20 cellular contexts compared by ENCODE assay signal in the genomic region with DNA sequence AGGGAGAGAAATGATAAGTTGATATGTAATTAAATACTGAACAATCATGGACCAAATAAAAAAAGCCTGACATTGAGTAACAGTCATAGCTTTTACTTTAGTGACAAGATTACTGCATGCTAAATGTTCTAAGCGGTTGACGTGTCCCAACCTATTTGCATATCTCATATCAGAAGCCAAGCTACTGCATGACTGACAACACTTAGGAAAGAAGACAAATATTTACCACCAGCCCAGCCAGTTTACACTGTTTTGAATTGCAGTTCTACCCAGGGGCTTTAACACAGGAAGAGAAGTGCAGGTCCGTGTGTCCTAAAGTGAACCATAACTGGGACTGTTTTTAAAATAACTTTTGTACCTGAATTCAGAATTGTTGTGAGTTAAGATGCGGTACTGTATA.
DNase-seq lines count a peak whose midpoint lies in the region; ATAC-seq and TF ChIP-seq lines count a peak whose summit lies in the region.
"Had no signal": no experiment of that assay in that cellular context is flagged by ENCODE, and none has a peak within 500 bp of the region (broad histone marks: within the 10 kb centered on the region; RNA-seq: fewer than 3 reads in every experiment).

No MANE protein-coding gene starts in this region.

- H3K4me3 Mint-ChIP-seq in CD14-positive monocyte = no peak overlapping the region
- H3K4me3 Mint-ChIP-seq: activated T-helper 1 cell treated with anti-CD3 and anti-CD28 coated beads, Interleukin-12 subunit alpha, Interleukin-12 subunit beta, Interleukin-2, Interleukin-4 antibody, amounts not matched to agents 30 ng/mL and 10 ng/mL and 1 ng/mL, durations not matched to agents 14 hours and 24 hours and 36 hours; GM23338; naive B cell had no signal

- no peak overlapping the region for H3K4me3 ChIP-seq in liver (ENCODE audit: low read depth in 1 of 3, low read length in 3 of 3)
- H3K4me3 ChIP-seq: GM23338, heart left ventricle, PC-9, transverse colon had no signal

- intact Hi-C loops in CD14-positive monocyte (cut with micrococcal nuclease) = no loop called here

- H3K36me3 ChIP-seq in liver (ENCODE audit: control insufficient read depth in 4 of 4, insufficient read depth in 3 of 4, low read depth in 1 of 4, low read length in 3 of 4) = no peaks in the 10 kb centered on the region
- H3K36me3 ChIP-seq: heart left ventricle, transverse colon had no signal

- H3K4me1 Mint-ChIP-seq in CD14-positive monocyte = no peaks in the 10 kb centered on the region
- H3K4me1 Mint-ChIP-seq: naive B cell had no signal

- H3K27me3 ChIP-seq in liver (ENCODE audit: control insufficient read depth in 4 of 4, insufficient read depth in 4 of 4, low read length in 3 of 4) = no peaks in the 10 kb centered on the region
- H3K27me3 ChIP-seq: heart left ventricle, transverse colon had no signal

- H3K9me3 ChIP-seq in liver (ENCODE audit: control insufficient read depth in 4 of 4, low read length in 3 of 4) = no peaks in the 10 kb centered on the region
- H3K9me3 ChIP-seq: SK-N-SH had no signal

- no peaks in the 10 kb centered on the region for H3K27me3 Mint-ChIP-seq in CD14-positive monocyte (ENCODE audit: low read depth in 3 of 3)
- H3K27me3 Mint-ChIP-seq: naive B cell had no signal

- DNase-seq in DMS53 treated with DMSO at 0.1 percent for 48 hours (lab: John Stamatoyannopoulos, UW; ENCODE audit: unreplicated experiment) (peak; percentile 86), NCI-H1417 (lab: John Stamatoyannopoulos, UW) (peak in 2 of 3 experiments; percentile 71 to 94), NCI-H774 (lab: John Stamatoyannopoulos, UW) (peak; percentile 93), NCI-H187 treated with DMSO at 0.1 percent for 48 hours (lab: John Stamatoyannopoulos, UW) (no peak), CD14-positive monocyte (ENCODE audit: low spot score) (no peak)
- DNase-seq: activated CD4-positive, CD25-positive, alpha-beta regulatory T cell; heart left ventricle; naive B cell; NCI-H1436; NCI-H524 treated with DMSO at 0.1 percent for 48 hours; PC-9; SK-N-SH; stimulated activated naive CD4-positive, alpha-beta T cell treated with Interleukin-2 at 50 U/mL for 16 hours; transverse colon had no signal

- H3K9ac ChIP-seq in liver (ENCODE audit: low read depth in 1 of 2, low read length in 2 of 2) = no peak overlapping the region
- H3K9ac ChIP-seq: KMS-11, SK-N-SH had no signal

- H3K27ac Mint-ChIP-seq in CD14-positive monocyte = no peak overlapping the region
- H3K27ac Mint-ChIP-seq: activated naive CD4-positive, alpha-beta T cell treated with anti-CD3 and anti-CD28 coated beads, Interleukin-2, amount 50 U/mL, for 72 hours; activated T-helper 1 cell treated with anti-CD3 and anti-CD28 coated beads, Interleukin-12 subunit alpha, Interleukin-12 subunit beta, Interleukin-2, Interleukin-4 antibody, amounts not matched to agents 30 ng/mL and 10 ng/mL and 1 ng/mL, durations not matched to agents 14 hours and 24 hours and 36 hours; GM23338; naive B cell had no signal

- H3K36me3 Mint-ChIP-seq in CD14-positive monocyte = no peaks in the 10 kb centered on the region
- H3K36me3 Mint-ChIP-seq: activated naive CD4-positive, alpha-beta T cell treated with anti-CD3 and anti-CD28 coated beads, Interleukin-2, amount 50 U/mL, for 72 hours; naive B cell had no signal

- peak; percentile 6 to 34 for TF ChIP-seq RAD21 in liver (IDR thresholded peaks at IDR 0.05)

- ATAC-seq in HG02884 (IDR thresholded peaks at IDR 0.05; ENCODE audit: unreplicated experiment) = no peak
- ATAC-seq: activated naive CD4-positive, alpha-beta T cell treated with anti-CD3 and anti-CD28 coated beads, Interleukin-2, amount 50 U/mL, for 72 hours had no signal

- no peak overlapping the region for H3K27ac ChIP-seq in liver (ENCODE audit: low read depth in 1 of 2, low read length in 2 of 2)
- H3K27ac ChIP-seq: heart left ventricle, KMS-11, PC-9, transverse colon had no signal

- TF ChIP-seq CTCF in liver (IDR thresholded peaks at IDR 0.05; ENCODE audit: low read depth, low read length, missing input control) = no peak
- TF ChIP-seq CTCF in CD14-positive monocyte (IDR thresholded peaks at IDR 0.05) = no peak

- WGBS in liver = 31% methylated on average over 4 of the region's 4 CpGs

- peaks cover 0 to 3% (median 0%) of the 10 kb centered on the region in 7 donors for H3K9me3 Mint-ChIP-seq in CD14-positive monocyte
- H3K9me3 Mint-ChIP-seq: GM23338 had no signal

- peaks cover 0 to 6% (median 3%) of the 10 kb centered on the region in 4 donors for H3K4me1 ChIP-seq in liver (ENCODE audit: control insufficient read depth in 4 of 4, insufficient read depth in 4 of 4, low read length in 3 of 4)
- H3K4me1 ChIP-seq: heart left ventricle, transverse colon had no signal

TF ChIP-seq in liver, 16 proteins besides CTCF, POLR2A, EP300 and RAD21:
- TF ChIP-seq HNF4G (IDR thresholded peaks at IDR 0.05) (no peak), GABPA (IDR thresholded peaks at IDR 0.05 in 1 of 2, conservative IDR thresholded peaks at IDR 0.05 in 1 of 2) (no peak), EGR1 (IDR thresholded peaks at IDR 0.05; ENCODE audit: low read depth in 2 of 2) (peak in 1 of 2 donors; percentile 34), JUND (IDR thresholded peaks at IDR 0.05) (peak in 1 of 2 donors; percentile 60), ATF3 (IDR thresholded peaks at IDR 0.05) (no peak), FOXA1 (IDR thresholded peaks at IDR 0.05) (peak; percentile 88), FOXA2 (IDR thresholded peaks at IDR 0.05) (peak; percentile 88), ZBTB33 (IDR thresholded peaks at IDR 0.05) (peak; percentile 49), YY1 (IDR thresholded peaks at IDR 0.05) (peak; percentile 27), SP1 (IDR thresholded peaks at IDR 0.05) (peak; percentile 51), MAX (IDR thresholded peaks at IDR 0.05) (peak; percentile 70), RXRA (IDR thresholded peaks at IDR 0.05) (peak; percentile 52 to 77), NR2F2 (IDR thresholded peaks at IDR 0.05) (no peak), TAF1 (conservative IDR thresholded peaks at IDR 0.05) (no peak), HNF4A (conservative IDR thresholded peaks at IDR 0.05) (peak in 1 of 2 donors; percentile 67)
- TF ChIP-seq, protein P1, sequence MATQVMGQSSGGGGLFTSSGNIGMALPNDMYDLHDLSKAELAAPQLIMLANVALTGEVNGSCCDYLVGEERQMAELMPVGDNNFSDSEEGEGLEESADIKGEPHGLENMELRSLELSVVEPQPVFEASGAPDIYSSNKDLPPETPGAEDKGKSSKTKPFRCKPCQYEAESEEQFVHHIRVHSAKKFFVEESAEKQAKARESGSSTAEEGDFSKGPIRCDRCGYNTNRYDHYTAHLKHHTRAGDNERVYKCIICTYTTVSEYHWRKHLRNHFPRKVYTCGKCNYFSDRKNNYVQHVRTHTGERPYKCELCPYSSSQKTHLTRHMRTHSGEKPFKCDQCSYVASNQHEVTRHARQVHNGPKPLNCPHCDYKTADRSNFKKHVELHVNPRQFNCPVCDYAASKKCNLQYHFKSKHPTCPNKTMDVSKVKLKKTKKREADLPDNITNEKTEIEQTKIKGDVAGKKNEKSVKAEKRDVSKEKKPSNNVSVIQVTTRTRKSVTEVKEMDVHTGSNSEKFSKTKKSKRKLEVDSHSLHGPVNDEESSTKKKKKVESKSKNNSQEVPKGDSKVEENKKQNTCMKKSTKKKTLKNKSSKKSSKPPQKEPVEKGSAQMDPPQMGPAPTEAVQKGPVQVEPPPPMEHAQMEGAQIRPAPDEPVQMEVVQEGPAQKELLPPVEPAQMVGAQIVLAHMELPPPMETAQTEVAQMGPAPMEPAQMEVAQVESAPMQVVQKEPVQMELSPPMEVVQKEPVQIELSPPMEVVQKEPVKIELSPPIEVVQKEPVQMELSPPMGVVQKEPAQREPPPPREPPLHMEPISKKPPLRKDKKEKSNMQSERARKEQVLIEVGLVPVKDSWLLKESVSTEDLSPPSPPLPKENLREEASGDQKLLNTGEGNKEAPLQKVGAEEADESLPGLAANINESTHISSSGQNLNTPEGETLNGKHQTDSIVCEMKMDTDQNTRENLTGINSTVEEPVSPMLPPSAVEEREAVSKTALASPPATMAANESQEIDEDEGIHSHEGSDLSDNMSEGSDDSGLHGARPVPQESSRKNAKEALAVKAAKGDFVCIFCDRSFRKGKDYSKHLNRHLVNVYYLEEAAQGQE (IDR thresholded peaks at IDR 0.05) = peak; percentile 34
TF ChIP-seq in liver: peak in this region for 11.

Comparison
In these comparisons a context has a peak if more than half of its experiments do, and no peak if none do; other contexts are left out.
1. DNase-seq: peak in DMS53 treated with DMSO at 0.1 percent for 48 hours (single experiment), NCI-H1417 (2 of 3) and NCI-H774 (single experiment); none in NCI-H187 treated with DMSO at 0.1 percent for 48 hours (single experiment) and CD14-positive monocyte (single experiment).